34 cellular contexts compared by ENCODE assay signal in the genomic region with DNA sequence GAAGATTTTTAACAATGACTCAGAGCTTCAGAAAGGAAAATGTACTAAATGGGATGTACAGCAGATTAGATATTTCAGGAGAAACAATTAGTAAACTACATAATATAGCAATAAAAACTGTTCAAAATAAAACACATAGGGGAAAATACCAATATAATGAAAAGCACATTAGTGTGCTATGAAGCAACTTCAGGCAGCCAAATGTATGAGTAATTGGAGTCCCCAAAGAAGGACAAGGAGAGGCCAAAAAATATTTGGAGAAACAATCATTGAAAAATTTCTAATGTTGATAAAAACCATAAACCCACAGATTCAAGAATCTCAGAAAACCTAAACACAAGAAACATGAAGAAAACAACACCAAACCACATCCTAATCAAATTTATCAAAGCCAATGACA.
"Had no signal": no experiment of that assay in that cellular context is flagged by ENCODE, and none has a peak within 500 bp of the region (broad histone marks: within the 10 kb centered on the region; RNA-seq: fewer than 3 reads in every experiment).

No MANE protein-coding gene starts in this region.

- H3K9me3 Mint-ChIP-seq: activated CD4-positive, alpha-beta memory T cell treated with anti-CD3 and anti-CD28 coated beads for 36 hours; activated CD4-positive, alpha-beta T cell treated with anti-CD3 and anti-CD28 coated beads, Interleukin-2, amount 10 ng/mL, durations not matched to agents 24 days and 14 days; activated naive CD4-positive, alpha-beta T cell treated with anti-CD3 and anti-CD28 coated beads for 36 hours; activated naive CD4-positive, alpha-beta T cell treated with anti-CD3 and anti-CD28 coated beads, Interleukin-2, amount 50 U/mL, for 24 hours; activated naive CD8-positive, alpha-beta T cell treated with anti-CD3 and anti-CD28 coated beads for 36 hours; activated naive CD8-positive, alpha-beta T cell treated with anti-CD3 and anti-CD28 coated beads, Interleukin-2, amount 50 U/mL, for 24 hours; activated T-helper 1 cell treated with anti-CD3 and anti-CD28 coated beads, Interleukin-12 subunit alpha, Interleukin-12 subunit beta, Interleukin-2, Interleukin-4 antibody, amounts not matched to agents 30 ng/mL and 10 ng/mL and 1 ng/mL, durations not matched to agents 14 hours and 24 hours and 36 hours; activated T-helper 2 cell treated with anti-CD3 and anti-CD28 coated beads, Interferon-gamma antibody, Interleukin-2, Interleukin-4, amounts not matched to agents 10 μg/mL and 5 μg/mL and 100 μg/mL, durations not matched to agents 14 hours and 24 hours and 36 hours had no signal

- H3K9me3 ChIP-seq: adrenal gland, colonic mucosa, esophagus squamous epithelium, gastrocnemius medialis had no signal

- ATAC-seq: activated CD4-positive, alpha-beta T cell treated with anti-CD3 and anti-CD28 coated beads for 36 hours; activated CD8-positive, alpha-beta memory T cell treated with anti-CD3 and anti-CD28 coated beads, Interleukin-2, amount 10 ng/mL, durations not matched to agents 7 days and 5 days; activated CD8-positive, alpha-beta T cell treated with anti-CD3 and anti-CD28 coated beads, Interleukin-2, amount 10 ng/mL, durations not matched to agents 7 days and 5 days; activated naive CD8-positive, alpha-beta T cell treated with anti-CD3 and anti-CD28 coated beads, Interleukin-2, amount 50 U/mL, for 24 hours; foreskin keratinocyte; gastrocnemius medialis; heart left ventricle had no signal

- H3K4me3 Mint-ChIP-seq: activated CD4-positive, alpha-beta memory T cell treated with anti-CD3 and anti-CD28 coated beads for 36 hours; activated CD4-positive, alpha-beta T cell treated with anti-CD3 and anti-CD28 coated beads for 36 hours; activated CD4-positive, alpha-beta T cell treated with anti-CD3 and anti-CD28 coated beads, Interleukin-2, amount 10 ng/mL, durations not matched to agents 24 days and 14 days; activated CD8-positive, alpha-beta memory T cell treated with anti-CD3 and anti-CD28 coated beads, Interleukin-2, amount 10 ng/mL, durations not matched to agents 7 days and 5 days; activated CD8-positive, alpha-beta T cell treated with anti-CD3 and anti-CD28 coated beads, Interleukin-2, amount 10 ng/mL, durations not matched to agents 7 days and 5 days; activated naive CD4-positive, alpha-beta T cell treated with anti-CD3 and anti-CD28 coated beads for 36 hours; activated naive CD4-positive, alpha-beta T cell treated with anti-CD3 and anti-CD28 coated beads, Interleukin-2, amount 50 U/mL, for 24 hours; activated naive CD8-positive, alpha-beta T cell treated with anti-CD3 and anti-CD28 coated beads for 36 hours; activated naive CD8-positive, alpha-beta T cell treated with anti-CD3 and anti-CD28 coated beads, Interleukin-2, amount 50 U/mL, for 24 hours; activated T-helper 1 cell treated with anti-CD3 and anti-CD28 coated beads, Interleukin-12 subunit alpha, Interleukin-12 subunit beta, Interleukin-2, Interleukin-4 antibody, amounts not matched to agents 30 ng/mL and 10 ng/mL and 1 ng/mL, durations not matched to agents 14 hours and 24 hours and 36 hours; brain had no signal

- H3K27me3 ChIP-seq: adrenal gland, cardiac muscle cell, esophagus squamous epithelium, foreskin keratinocyte, gastrocnemius medialis had no signal

- H3K36me3 ChIP-seq: adrenal gland, breast epithelium, cardiac muscle cell, colonic mucosa, esophagus squamous epithelium, gastrocnemius medialis, heart left ventricle had no signal

- H3K27ac Mint-ChIP-seq: activated CD4-positive, alpha-beta memory T cell treated with anti-CD3 and anti-CD28 coated beads for 36 hours; activated CD4-positive, alpha-beta T cell treated with anti-CD3 and anti-CD28 coated beads for 36 hours; activated CD4-positive, alpha-beta T cell treated with anti-CD3 and anti-CD28 coated beads, Interleukin-2, amount 10 ng/mL, durations not matched to agents 24 days and 14 days; activated CD8-positive, alpha-beta memory T cell treated with anti-CD3 and anti-CD28 coated beads, Interleukin-2, amount 10 ng/mL, durations not matched to agents 7 days and 5 days; activated CD8-positive, alpha-beta T cell treated with anti-CD3 and anti-CD28 coated beads, Interleukin-2, amount 10 ng/mL, durations not matched to agents 7 days and 5 days; activated naive CD4-positive, alpha-beta T cell treated with anti-CD3 and anti-CD28 coated beads for 36 hours; activated naive CD4-positive, alpha-beta T cell treated with anti-CD3 and anti-CD28 coated beads, Interleukin-2, amount 50 U/mL, for 24 hours; activated naive CD8-positive, alpha-beta T cell treated with anti-CD3 and anti-CD28 coated beads for 36 hours; activated naive CD8-positive, alpha-beta T cell treated with anti-CD3 and anti-CD28 coated beads, Interleukin-2, amount 50 U/mL, for 24 hours; activated T-helper 1 cell treated with anti-CD3 and anti-CD28 coated beads, Interleukin-12 subunit alpha, Interleukin-12 subunit beta, Interleukin-2, Interleukin-4 antibody, amounts not matched to agents 30 ng/mL and 10 ng/mL and 1 ng/mL, durations not matched to agents 14 hours and 24 hours and 36 hours; activated T-helper 2 cell treated with anti-CD3 and anti-CD28 coated beads, Interferon-gamma antibody, Interleukin-2, Interleukin-4, amounts not matched to agents 10 μg/mL and 5 μg/mL and 100 μg/mL, durations not matched to agents 14 hours and 24 hours and 36 hours; brain had no signal

- H3K27ac ChIP-seq: adrenal gland, breast epithelium, cardiac muscle cell, colonic mucosa, epithelial cell of prostate, esophagus squamous epithelium, foreskin keratinocyte, gastrocnemius medialis, heart left ventricle had no signal

- H3K36me3 Mint-ChIP-seq: activated CD4-positive, alpha-beta memory T cell treated with anti-CD3 and anti-CD28 coated beads for 36 hours; activated CD8-positive, alpha-beta memory T cell treated with anti-CD3 and anti-CD28 coated beads, Interleukin-2, amount 10 ng/mL, durations not matched to agents 7 days and 5 days; activated naive CD4-positive, alpha-beta T cell treated with anti-CD3 and anti-CD28 coated beads, Interleukin-2, amount 50 U/mL, for 24 hours; activated naive CD8-positive, alpha-beta T cell treated with anti-CD3 and anti-CD28 coated beads for 36 hours; brain had no signal

- H3K4me1 ChIP-seq: adrenal gland, breast epithelium, colonic mucosa, esophagus squamous epithelium, foreskin keratinocyte, gastrocnemius medialis, heart left ventricle had no signal

- H3K4me3 ChIP-seq: adrenal gland, breast epithelium, cardiac muscle cell, colonic mucosa, esophagus squamous epithelium, gastrocnemius medialis, heart left ventricle had no signal

- DNase-seq: activated CD4-positive, alpha-beta memory T cell treated with anti-CD3 and anti-CD28 coated beads for 36 hours; activated CD4-positive, alpha-beta T cell treated with anti-CD3 and anti-CD28 coated beads for 36 hours; activated CD4-positive, alpha-beta T cell treated with anti-CD3 and anti-CD28 coated beads, Interleukin-2, amount 10 ng/mL, durations not matched to agents 24 days and 14 days; activated CD4-positive, CD25-positive, alpha-beta regulatory T cell; activated CD4-positive, CD25-positive, alpha-beta regulatory T cell treated with anti-CD3 and anti-CD28 coated beads, Interleukin-2, amount 50 U/mL, for 72 hours; activated CD8-positive, alpha-beta memory T cell treated with anti-CD3 and anti-CD28 coated beads, Interleukin-2, amount 10 ng/mL, durations not matched to agents 7 days and 5 days; activated CD8-positive, alpha-beta memory T cell treated with anti-CD3 and anti-CD28 coated beads, Interleukin-2, amount 50 U/mL, for 4 hours; activated CD8-positive, alpha-beta T cell treated with anti-CD3 and anti-CD28 coated beads, Interleukin-2, amount 10 ng/mL, durations not matched to agents 7 days and 5 days; activated effector memory CD4-positive, alpha-beta T cell treated with anti-CD3 and anti-CD28 coated beads, Interleukin-2, amount 50 U/mL, for 16 hours; activated naive CD4-positive, alpha-beta T cell treated with anti-CD3 and anti-CD28 coated beads for 36 hours; activated naive CD8-positive, alpha-beta T cell treated with anti-CD3 and anti-CD28 coated beads for 36 hours; activated naive CD8-positive, alpha-beta T cell treated with anti-CD3 and anti-CD28 coated beads, Interleukin-2, amount 50 U/mL, for 24 hours; activated T-cell treated with anti-CD3 and anti-CD28 coated beads, Interleukin-2, amount 50 U/mL, for 1 hour; activated T-cell treated with anti-CD3 and anti-CD28 coated beads, Interleukin-2, amount 50 U/mL, for 48 hours; adrenal gland; amygdala; aorta; central memory CD4-positive, alpha-beta T cell; cerebellar nuclear complex; colonic mucosa; effector CD8-positive, alpha-beta T cell; esophagus squamous epithelium; foreskin keratinocyte; gastrocnemius medialis; glutamatergic neuron; heart left ventricle; T-helper 2 cell had no signal

- H3K27me3 Mint-ChIP-seq: activated CD4-positive, alpha-beta T cell treated with anti-CD3 and anti-CD28 coated beads, Interleukin-2, amount 10 ng/mL, durations not matched to agents 24 days and 14 days; activated CD8-positive, alpha-beta memory T cell treated with anti-CD3 and anti-CD28 coated beads, Interleukin-2, amount 10 ng/mL, durations not matched to agents 7 days and 5 days; activated naive CD8-positive, alpha-beta T cell treated with anti-CD3 and anti-CD28 coated beads, Interleukin-2, amount 50 U/mL, for 24 hours had no signal

- H3K4me1 Mint-ChIP-seq: activated CD4-positive, alpha-beta T cell treated with anti-CD3 and anti-CD28 coated beads for 36 hours; activated CD4-positive, alpha-beta T cell treated with anti-CD3 and anti-CD28 coated beads, Interleukin-2, amount 10 ng/mL, durations not matched to agents 24 days and 14 days; activated CD8-positive, alpha-beta memory T cell treated with anti-CD3 and anti-CD28 coated beads, Interleukin-2, amount 10 ng/mL, durations not matched to agents 7 days and 5 days; activated naive CD4-positive, alpha-beta T cell treated with anti-CD3 and anti-CD28 coated beads, Interleukin-2, amount 50 U/mL, for 24 hours; activated naive CD8-positive, alpha-beta T cell treated with anti-CD3 and anti-CD28 coated beads for 36 hours; activated naive CD8-positive, alpha-beta T cell treated with anti-CD3 and anti-CD28 coated beads, Interleukin-2, amount 50 U/mL, for 24 hours had no signal
